8 cellular contexts compared by ENCODE assay signal in the genomic region with DNA sequence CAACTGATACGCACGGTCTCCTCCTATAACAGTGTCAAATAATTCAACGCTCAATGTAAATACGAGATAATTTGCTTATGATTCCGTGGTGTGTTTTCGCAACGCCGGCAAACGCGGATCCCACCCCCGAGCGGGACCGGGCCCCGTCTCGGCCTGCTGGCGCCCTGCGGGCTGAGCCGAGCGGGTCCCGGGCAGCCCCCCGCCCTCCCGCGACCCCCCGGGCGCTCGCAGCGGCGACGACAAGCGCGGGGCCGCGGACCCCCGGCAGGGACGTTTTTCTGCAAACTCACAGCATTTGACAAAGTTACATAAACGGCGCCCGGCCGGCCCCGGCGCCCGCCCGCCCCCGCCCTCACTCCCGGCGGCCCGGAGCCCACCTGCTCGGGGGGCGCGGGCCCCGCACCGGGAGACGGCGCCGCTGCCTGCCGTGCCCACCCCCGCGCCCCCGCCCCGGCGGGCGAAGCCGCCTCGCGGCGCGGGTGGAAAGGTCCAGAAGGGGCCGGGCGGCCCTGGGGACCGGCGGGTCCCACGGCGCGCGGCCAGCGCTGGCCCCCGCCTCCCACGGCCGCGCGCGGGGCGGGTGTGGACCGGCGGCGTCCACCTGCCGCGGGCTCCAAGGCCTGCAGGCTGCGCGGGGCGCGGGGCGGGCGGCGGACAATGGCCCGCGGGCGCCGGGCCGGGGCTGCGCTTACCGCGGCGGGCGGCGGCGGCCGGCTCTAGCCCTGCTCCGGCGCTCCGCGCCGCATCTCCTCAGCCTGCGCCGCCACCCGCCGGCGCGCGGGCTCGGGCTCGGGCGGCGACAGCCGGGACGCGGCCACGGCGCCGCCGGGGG. TPM values are rescaled to one million over a fixed set of nuclear protein-coding genes. Genes with fewer than 3 reads are reported as not detected.
A peak's percentile ranks its signal among the peaks of the same experiment; 100 is the strongest.
DNase-seq lines count a peak whose midpoint lies in the region; ATAC-seq and TF ChIP-seq lines count a peak whose summit lies in the region.

No MANE protein-coding gene starts in this region.

- peaks cover 23% of the 10 kb centered on the region for H3K36me3 Mint-ChIP-seq in activated T-helper 2 cell treated with anti-CD3 and anti-CD28 coated beads, Interferon-gamma antibody, Interleukin-2, Interleukin-4, amounts not matched to agents 10 μg/mL and 5 μg/mL and 100 μg/mL, durations not matched to agents 14 hours and 24 hours and 36 hours (ENCODE audit: low read depth)

- WGBS in spleen, 5 donors = 0 to 1% (median 1%) methylated on average over 38 to 131 of the region's 131 CpGs

- peak; percentile 17 for ATAC-seq in GM18498 (IDR thresholded peaks at IDR 0.05; ENCODE audit: unreplicated experiment)
- ATAC-seq in HG03354 (IDR thresholded peaks at IDR 0.05; ENCODE audit: poor library complexity, severe bottlenecking, unreplicated experiment) = peak; percentile 8
- no peak for ATAC-seq in HG02870 (IDR thresholded peaks at IDR 0.05; ENCODE audit: unreplicated experiment)

- H3K4me1 ChIP-seq in iPS-15b (ENCODE audit: control insufficient read depth, insufficient read depth, low read length) (peaks cover 8% of the 10 kb centered on the region), spleen (peaks cover 17 to 55% (median 36%) of the 10 kb centered on the region in 6 donors)

- peak overlapping the region; percentile 59 for H3K27ac Mint-ChIP-seq in activated T-helper 2 cell treated with anti-CD3 and anti-CD28 coated beads, Interferon-gamma antibody, Interleukin-2, Interleukin-4, amounts not matched to agents 10 μg/mL and 5 μg/mL and 100 μg/mL, durations not matched to agents 14 hours and 24 hours and 36 hours

- peak overlapping the region; percentile 90 for H3K4me3 Mint-ChIP-seq in activated T-helper 2 cell treated with anti-CD3 and anti-CD28 coated beads, Interferon-gamma antibody, Interleukin-2, Interleukin-4, amounts not matched to agents 10 μg/mL and 5 μg/mL and 100 μg/mL, durations not matched to agents 14 hours and 24 hours and 36 hours (ENCODE audit: low read depth)

- no peaks in the 10 kb centered on the region for H3K9me3 ChIP-seq in iPS-15b (ENCODE audit: control insufficient read depth, insufficient read depth, low read length)
- H3K9me3 ChIP-seq in spleen = no peaks in the 10 kb centered on the region

- intact Hi-C loops in activated T-helper 2 cell treated with anti-CD3 and anti-CD28 coated beads, Interferon-gamma antibody, Interleukin-2, Interleukin-4, amounts not matched to agents 10 μg/mL and 5 μg/mL and 100 μg/mL, durations not matched to agents 14 hours and 24 hours and 36 hours (cut with micrococcal nuclease) = loop anchor here (2.0 to 10.0 kb wide), 4 partner anchors 33 to 145 kb away; no protein-coding TSS in a partner anchor
- intact Hi-C loops in spleen (cut with DNase I; ENCODE audit: low total_unique reads) = loop anchor here (10.0 kb wide), 1 partner anchor 125 kb away; no protein-coding TSS in a partner anchor

- H3K27me3 ChIP-seq in iPS-15b (ENCODE audit: control insufficient read depth, insufficient read depth, low read length) (no peaks in the 10 kb centered on the region), spleen (replicated peaks in 1 of 7) (no peaks in the 10 kb centered on the region)

- H3K4me3 ChIP-seq in iPS-15b (ENCODE audit: low read depth, low read length) (peak overlapping the region; percentile 66), spleen (peak overlapping the region; percentile 45 to 78 (median 48))

- peak overlapping the region; percentile 24 for H3K9ac ChIP-seq in iPS-15b (ENCODE audit: low read depth, low read length)

- no peak for TF ChIP-seq CTCF in spleen (IDR thresholded peaks at IDR 0.05 in 8 of 11, conservative IDR thresholded peaks at IDR 0.05 in 3 of 11)

- no peak for DNase-seq in activated T-helper 2 cell treated with anti-CD3 and anti-CD28 coated beads, Interferon-gamma antibody, Interleukin-2, Interleukin-4, amounts not matched to agents 10 μg/mL and 5 μg/mL and 100 μg/mL, durations not matched to agents 14 hours and 24 hours and 36 hours (ENCODE audit: low spot score)
- peak; percentile 89 for DNase-seq in spleen
- DNase-seq in GM19240 (ENCODE audit: insufficient read length, low spot score) = no peak
- DNase-seq in putamen (ENCODE audit: low spot score) = no peak

- H3K4me1 Mint-ChIP-seq in activated T-helper 2 cell treated with anti-CD3 and anti-CD28 coated beads, Interferon-gamma antibody, Interleukin-2, Interleukin-4, amounts not matched to agents 10 μg/mL and 5 μg/mL and 100 μg/mL, durations not matched to agents 14 hours and 24 hours and 36 hours (ENCODE audit: low read depth) = peaks cover 35% of the 10 kb centered on the region

- H3K9me3 Mint-ChIP-seq in activated T-helper 2 cell treated with anti-CD3 and anti-CD28 coated beads, Interferon-gamma antibody, Interleukin-2, Interleukin-4, amounts not matched to agents 10 μg/mL and 5 μg/mL and 100 μg/mL, durations not matched to agents 14 hours and 24 hours and 36 hours = no peaks in the 10 kb centered on the region

- H3K27me3 Mint-ChIP-seq in activated T-helper 2 cell treated with anti-CD3 and anti-CD28 coated beads, Interferon-gamma antibody, Interleukin-2, Interleukin-4, amounts not matched to agents 10 μg/mL and 5 μg/mL and 100 μg/mL, durations not matched to agents 14 hours and 24 hours and 36 hours (ENCODE audit: low read depth) = peaks cover 5% of the 10 kb centered on the region

- H3K36me3 ChIP-seq in iPS-15b (ENCODE audit: control insufficient read depth, insufficient read depth, low read length) = no peaks in the 10 kb centered on the region
- H3K36me3 ChIP-seq in spleen = no peaks in the 10 kb centered on the region

- peak overlapping the region in 7 of 8 donors; percentile 0 to 100 (median 72) for H3K27ac ChIP-seq in spleen

- no peak for TF ChIP-seq POLR2A in spleen (IDR thresholded peaks at IDR 0.05)

RNA-seq across cellular contexts. Expression of a gene that starts 0.6 kb away (rescaled TPM):
- 44.8 and 55.3 TPM in 2 replicates for total RNA-seq in activated T-helper 2 cell treated with anti-CD3 and anti-CD28 coated beads, Interferon-gamma antibody, Interleukin-2, Interleukin-4, amounts not matched to agents 10 μg/mL and 5 μg/mL and 100 μg/mL, durations not matched to agents 14 hours and 24 hours and 36 hours
- total RNA-seq in spleen = 100 to 1,000 TPM in 2 of 7 donors, 10 to 100 TPM in 5; 58.0 to 122 (median 79.4) TPM
- polyA plus RNA-seq in spleen = 10 to 100 TPM in 1 of 3 donors, 1 to 10 TPM in 2; 3.2 to 10.1 (median 3.8) TPM
